Comparison of ENCODE assay signal across 1 cellular context in the genomic region with DNA sequence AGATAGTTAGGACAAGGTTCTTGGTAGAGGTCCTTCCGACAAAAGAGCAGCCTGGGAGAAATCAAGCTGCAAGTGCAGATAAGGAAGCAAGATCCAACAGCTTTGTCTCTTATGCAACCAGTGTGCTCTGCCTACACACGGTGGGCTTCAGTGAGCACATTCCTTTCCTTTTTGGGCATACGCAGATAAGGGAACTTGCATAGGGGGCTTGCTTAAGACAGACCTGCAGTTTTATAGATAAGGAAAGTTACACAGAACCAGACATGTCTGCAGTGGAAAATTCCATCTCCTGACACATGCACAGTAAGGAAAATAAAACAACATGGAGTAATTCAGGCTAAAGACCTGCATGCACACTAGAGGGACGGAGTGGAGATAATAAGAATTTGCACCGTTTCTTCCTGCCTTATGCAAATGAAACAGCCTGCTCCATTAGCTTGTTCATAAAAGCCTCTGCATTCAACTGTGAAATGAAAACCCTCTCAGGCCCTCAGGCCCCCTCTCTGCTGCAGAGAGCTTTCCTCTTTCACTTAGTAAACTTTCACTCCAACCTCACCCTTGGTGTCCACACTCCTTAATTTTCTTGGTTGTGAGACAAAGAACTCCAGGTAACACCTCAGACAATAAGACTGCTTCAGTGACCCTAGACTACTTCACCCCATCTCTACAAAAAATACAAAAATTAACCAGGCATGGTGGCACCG.
TF ChIP-seq lines count a peak whose summit lies in the region.

No MANE protein-coding gene starts in this region.

TF ChIP-seq in K562, 482 proteins besides CTCF, POLR2A, EP300 and RAD21 (continued from another document and continues in another):
- TF ChIP-seq SMAD2 (IDR thresholded peaks at IDR 0.05; ENCODE audit: low read depth, low read length) (no peak), DACH1 (IDR thresholded peaks at IDR 0.05; ENCODE audit: partially characterized antibody) (peak; percentile 90), BRCA1 (IDR thresholded peaks at IDR 0.05) (no peak), BRCA1 (CRISPR knock-in tag; IDR thresholded peaks at IDR 0.05) (no peak), NCOA1 (IDR thresholded peaks at IDR 0.05; ENCODE audit: low read depth) (peak; percentile 96; the same call in 1 of the 2 replicates), ZNF184 (CRISPR knock-in tag; IDR thresholded peaks at IDR 0.05) (no peak), NFIC (IDR thresholded peaks at IDR 0.05) (peak; percentile 98), ZBTB8A (IDR thresholded peaks at IDR 0.05; ENCODE audit: partially characterized antibody) (no peak), HDAC8 (tag; IDR thresholded peaks at IDR 0.05) (peak; percentile 94), ZC3H4 (CRISPR knock-in tag; IDR thresholded peaks at IDR 0.05; ENCODE audit: borderline replicate concordance) (no peak), ZBTB17 (CRISPR knock-in tag; IDR thresholded peaks at IDR 0.05) (peak; percentile 97), SNRNP70 (optimal IDR thresholded peaks at IDR 0.05; ENCODE audit: low read depth, low read length) (no peak), CBX2 (IDR thresholded peaks at IDR 0.05; ENCODE audit: insufficient read depth, low read length, poor library complexity, severe bottlenecking) (no peak), MAFG (tag; conservative IDR thresholded peaks at IDR 0.05) (peak; percentile 82), ZNF408 (CRISPR knock-in tag; IDR thresholded peaks at IDR 0.05; ENCODE audit: low read depth) (no peak), CREBBP (IDR thresholded peaks at IDR 0.05; ENCODE audit: low read depth, low read length) (no peak), SRSF9 (IDR thresholded peaks at IDR 0.05; ENCODE audit: borderline replicate concordance, low read depth, low read length) (no peak), CEBPG (CRISPR knock-in tag; IDR thresholded peaks at IDR 0.05) (peak; percentile 92), CEBPG (tag; conservative IDR thresholded peaks at IDR 0.05 in 1 of 2, IDR thresholded peaks at IDR 0.05 in 1 of 2) (peak; percentile 87 to 90), ERF (CRISPR knock-in tag; IDR thresholded peaks at IDR 0.05) (peak; percentile 97), EP400 (IDR thresholded peaks at IDR 0.05) (peak; percentile 85), SRF (CRISPR knock-in tag; IDR thresholded peaks at IDR 0.05) (peak; percentile 78 to 98), ZNF77 (CRISPR knock-in tag; IDR thresholded peaks at IDR 0.05) (no peak; the same call in 1 of the 2 replicates), TCF7L2 (IDR thresholded peaks at IDR 0.05; ENCODE audit: low read depth, low read length) (no peak), ZNF232 (CRISPR knock-in tag; IDR thresholded peaks at IDR 0.05) (no peak), SMAD4 (CRISPR knock-in tag; conservative IDR thresholded peaks at IDR 0.05) (peak; percentile 100), ETS2 (tag; IDR thresholded peaks at IDR 0.05; ENCODE audit: borderline replicate concordance, poor library complexity, severe bottlenecking) (peak; percentile 60)
- TF ChIP-seq, protein P1, sequence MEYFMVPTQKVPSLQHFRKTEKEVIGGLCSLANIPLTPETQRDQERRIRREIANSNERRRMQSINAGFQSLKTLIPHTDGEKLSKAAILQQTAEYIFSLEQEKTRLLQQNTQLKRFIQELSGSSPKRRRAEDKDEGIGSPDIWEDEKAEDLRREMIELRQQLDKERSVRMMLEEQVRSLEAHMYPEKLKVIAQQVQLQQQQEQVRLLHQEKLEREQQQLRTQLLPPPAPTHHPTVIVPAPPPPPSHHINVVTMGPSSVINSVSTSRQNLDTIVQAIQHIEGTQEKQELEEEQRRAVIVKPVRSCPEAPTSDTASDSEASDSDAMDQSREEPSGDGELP (CRISPR knock-in tag; IDR thresholded peaks at IDR 0.05; ENCODE audit: borderline replicate concordance) = peak; percentile 74
- TF ChIP-seq, protein P2, sequence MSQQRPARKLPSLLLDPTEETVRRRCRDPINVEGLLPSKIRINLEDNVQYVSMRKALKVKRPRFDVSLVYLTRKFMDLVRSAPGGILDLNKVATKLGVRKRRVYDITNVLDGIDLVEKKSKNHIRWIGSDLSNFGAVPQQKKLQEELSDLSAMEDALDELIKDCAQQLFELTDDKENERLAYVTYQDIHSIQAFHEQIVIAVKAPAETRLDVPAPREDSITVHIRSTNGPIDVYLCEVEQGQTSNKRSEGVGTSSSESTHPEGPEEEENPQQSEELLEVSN (IDR thresholded peaks at IDR 0.05; ENCODE audit: borderline replicate concordance in 1 of 2, extremely low read depth in 1 of 2, insufficient read depth in 1 of 2, insufficient read length in 1 of 2, low read depth in 1 of 2, low read length in 1 of 2, poor library complexity in 1 of 2, severe bottlenecking in 1 of 2) = no peak
- TF ChIP-seq, protein P3, sequence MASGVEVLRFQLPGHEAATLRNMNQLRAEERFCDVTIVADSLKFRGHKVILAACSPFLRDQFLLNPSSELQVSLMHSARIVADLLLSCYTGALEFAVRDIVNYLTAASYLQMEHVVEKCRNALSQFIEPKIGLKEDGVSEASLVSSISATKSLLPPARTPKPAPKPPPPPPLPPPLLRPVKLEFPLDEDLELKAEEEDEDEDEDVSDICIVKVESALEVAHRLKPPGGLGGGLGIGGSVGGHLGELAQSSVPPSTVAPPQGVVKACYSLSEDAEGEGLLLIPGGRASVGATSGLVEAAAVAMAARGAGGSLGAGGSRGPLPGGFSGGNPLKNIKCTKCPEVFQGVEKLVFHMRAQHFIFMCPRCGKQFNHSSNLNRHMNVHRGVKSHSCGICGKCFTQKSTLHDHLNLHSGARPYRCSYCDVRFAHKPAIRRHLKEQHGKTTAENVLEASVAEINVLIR (CRISPR knock-in tag; IDR thresholded peaks at IDR 0.05) = peak; percentile 78
- TF ChIP-seq, protein P4, sequence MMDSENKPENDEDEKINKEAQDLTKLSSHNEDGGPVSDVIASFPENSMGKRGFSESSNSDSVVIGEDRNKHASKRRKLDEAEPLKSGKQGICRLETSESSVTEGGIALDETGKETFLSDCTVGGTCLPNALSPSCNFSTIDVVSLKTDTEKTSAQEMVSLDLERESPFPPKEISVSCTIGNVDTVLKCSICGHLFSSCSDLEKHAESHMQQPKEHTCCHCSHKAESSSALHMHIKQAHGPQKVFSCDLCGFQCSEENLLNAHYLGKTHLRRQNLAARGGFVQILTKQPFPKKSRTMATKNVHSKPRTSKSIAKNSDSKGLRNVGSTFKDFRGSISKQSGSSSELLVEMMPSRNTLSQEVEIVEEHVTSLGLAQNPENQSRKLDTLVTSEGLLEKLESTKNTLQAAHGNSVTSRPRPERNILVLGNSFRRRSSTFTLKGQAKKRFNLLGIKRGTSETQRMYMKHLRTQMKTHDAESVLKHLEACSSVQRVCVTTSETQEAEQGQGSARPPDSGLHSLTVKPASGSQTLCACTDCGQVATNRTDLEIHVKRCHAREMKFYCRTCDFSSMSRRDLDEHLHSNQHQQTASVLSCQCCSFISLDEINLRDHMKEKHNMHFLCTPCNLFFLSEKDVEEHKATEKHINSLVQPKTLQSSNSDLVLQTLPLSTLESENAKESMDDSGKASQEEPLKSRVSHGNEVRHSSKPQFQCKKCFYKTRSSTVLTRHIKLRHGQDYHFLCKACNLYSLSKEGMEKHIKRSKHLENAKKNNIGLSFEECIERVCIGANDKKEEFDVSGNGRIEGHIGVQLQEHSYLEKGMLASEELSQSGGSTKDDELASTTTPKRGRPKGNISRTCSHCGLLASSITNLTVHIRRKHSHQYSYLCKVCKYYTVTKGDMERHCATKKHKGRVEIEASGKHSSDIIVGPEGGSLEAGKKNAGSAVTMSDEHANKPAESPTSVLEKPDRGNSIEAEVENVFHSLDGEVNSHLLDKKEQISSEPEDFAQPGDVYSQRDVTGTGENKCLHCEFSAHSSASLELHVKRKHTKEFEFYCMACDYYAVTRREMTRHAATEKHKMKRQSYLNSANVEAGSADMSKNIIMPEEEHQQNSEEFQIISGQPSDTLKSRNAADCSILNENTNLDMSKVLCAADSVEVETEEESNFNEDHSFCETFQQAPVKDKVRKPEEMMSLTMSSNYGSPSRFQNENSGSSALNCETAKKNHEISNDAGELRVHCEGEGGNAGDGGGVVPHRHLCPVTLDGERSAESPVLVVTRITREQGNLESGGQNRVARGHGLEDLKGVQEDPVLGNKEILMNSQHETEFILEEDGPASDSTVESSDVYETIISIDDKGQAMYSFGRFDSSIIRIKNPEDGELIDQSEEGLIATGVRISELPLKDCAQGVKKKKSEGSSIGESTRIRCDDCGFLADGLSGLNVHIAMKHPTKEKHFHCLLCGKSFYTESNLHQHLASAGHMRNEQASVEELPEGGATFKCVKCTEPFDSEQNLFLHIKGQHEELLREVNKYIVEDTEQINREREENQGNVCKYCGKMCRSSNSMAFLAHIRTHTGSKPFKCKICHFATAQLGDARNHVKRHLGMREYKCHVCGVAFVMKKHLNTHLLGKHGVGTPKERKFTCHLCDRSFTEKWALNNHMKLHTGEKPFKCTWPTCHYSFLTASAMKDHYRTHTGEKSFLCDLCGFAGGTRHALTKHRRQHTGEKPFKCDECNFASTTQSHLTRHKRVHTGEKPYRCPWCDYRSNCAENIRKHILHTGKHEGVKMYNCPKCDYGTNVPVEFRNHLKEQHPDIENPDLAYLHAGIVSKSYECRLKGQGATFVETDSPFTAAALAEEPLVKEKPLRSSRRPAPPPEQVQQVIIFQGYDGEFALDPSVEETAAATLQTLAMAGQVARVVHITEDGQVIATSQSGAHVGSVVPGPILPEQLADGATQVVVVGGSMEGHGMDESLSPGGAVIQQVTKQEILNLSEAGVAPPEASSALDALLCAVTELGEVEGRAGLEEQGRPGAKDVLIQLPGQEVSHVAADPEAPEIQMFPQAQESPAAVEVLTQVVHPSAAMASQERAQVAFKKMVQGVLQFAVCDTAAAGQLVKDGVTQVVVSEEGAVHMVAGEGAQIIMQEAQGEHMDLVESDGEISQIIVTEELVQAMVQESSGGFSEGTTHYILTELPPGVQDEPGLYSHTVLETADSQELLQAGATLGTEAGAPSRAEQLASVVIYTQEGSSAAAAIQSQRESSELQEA (IDR thresholded peaks at IDR 0.05; ENCODE audit: low read depth) = no peak
- TF ChIP-seq, protein P5, sequence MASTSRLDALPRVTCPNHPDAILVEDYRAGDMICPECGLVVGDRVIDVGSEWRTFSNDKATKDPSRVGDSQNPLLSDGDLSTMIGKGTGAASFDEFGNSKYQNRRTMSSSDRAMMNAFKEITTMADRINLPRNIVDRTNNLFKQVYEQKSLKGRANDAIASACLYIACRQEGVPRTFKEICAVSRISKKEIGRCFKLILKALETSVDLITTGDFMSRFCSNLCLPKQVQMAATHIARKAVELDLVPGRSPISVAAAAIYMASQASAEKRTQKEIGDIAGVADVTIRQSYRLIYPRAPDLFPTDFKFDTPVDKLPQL (IDR thresholded peaks at IDR 0.05; ENCODE audit: extremely low read depth, insufficient read length) = no peak
- TF ChIP-seq, protein P6, sequence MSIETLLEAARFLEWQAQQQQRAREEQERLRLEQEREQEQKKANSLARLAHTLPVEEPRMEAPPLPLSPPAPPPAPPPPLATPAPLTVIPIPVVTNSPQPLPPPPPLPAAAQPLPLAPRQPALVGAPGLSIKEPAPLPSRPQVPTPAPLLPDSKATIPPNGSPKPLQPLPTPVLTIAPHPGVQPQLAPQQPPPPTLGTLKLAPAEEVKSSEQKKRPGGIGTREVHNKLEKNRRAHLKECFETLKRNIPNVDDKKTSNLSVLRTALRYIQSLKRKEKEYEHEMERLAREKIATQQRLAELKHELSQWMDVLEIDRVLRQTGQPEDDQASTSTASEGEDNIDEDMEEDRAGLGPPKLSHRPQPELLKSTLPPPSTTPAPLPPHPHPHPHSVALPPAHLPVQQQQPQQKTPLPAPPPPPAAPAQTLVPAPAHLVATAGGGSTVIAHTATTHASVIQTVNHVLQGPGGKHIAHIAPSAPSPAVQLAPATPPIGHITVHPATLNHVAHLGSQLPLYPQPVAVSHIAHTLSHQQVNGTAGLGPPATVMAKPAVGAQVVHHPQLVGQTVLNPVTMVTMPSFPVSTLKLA (conservative IDR thresholded peaks at IDR 0.05) = peak; percentile 72 to 88; a peak in 3 of 4 replicates
- TF ChIP-seq, protein P7, sequence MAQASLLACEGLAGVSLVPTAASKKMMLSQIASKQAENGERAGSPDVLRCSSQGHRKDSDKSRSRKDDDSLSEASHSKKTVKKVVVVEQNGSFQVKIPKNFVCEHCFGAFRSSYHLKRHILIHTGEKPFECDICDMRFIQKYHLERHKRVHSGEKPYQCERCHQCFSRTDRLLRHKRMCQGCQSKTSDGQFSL (CRISPR knock-in tag; IDR thresholded peaks at IDR 0.05) = no peak
- TF ChIP-seq, protein P7 (tag; IDR thresholded peaks at IDR 0.05) = peak in 1 of 2 experiments; percentile 97; a peak in 2 of 4 replicates
- TF ChIP-seq, protein P8, sequence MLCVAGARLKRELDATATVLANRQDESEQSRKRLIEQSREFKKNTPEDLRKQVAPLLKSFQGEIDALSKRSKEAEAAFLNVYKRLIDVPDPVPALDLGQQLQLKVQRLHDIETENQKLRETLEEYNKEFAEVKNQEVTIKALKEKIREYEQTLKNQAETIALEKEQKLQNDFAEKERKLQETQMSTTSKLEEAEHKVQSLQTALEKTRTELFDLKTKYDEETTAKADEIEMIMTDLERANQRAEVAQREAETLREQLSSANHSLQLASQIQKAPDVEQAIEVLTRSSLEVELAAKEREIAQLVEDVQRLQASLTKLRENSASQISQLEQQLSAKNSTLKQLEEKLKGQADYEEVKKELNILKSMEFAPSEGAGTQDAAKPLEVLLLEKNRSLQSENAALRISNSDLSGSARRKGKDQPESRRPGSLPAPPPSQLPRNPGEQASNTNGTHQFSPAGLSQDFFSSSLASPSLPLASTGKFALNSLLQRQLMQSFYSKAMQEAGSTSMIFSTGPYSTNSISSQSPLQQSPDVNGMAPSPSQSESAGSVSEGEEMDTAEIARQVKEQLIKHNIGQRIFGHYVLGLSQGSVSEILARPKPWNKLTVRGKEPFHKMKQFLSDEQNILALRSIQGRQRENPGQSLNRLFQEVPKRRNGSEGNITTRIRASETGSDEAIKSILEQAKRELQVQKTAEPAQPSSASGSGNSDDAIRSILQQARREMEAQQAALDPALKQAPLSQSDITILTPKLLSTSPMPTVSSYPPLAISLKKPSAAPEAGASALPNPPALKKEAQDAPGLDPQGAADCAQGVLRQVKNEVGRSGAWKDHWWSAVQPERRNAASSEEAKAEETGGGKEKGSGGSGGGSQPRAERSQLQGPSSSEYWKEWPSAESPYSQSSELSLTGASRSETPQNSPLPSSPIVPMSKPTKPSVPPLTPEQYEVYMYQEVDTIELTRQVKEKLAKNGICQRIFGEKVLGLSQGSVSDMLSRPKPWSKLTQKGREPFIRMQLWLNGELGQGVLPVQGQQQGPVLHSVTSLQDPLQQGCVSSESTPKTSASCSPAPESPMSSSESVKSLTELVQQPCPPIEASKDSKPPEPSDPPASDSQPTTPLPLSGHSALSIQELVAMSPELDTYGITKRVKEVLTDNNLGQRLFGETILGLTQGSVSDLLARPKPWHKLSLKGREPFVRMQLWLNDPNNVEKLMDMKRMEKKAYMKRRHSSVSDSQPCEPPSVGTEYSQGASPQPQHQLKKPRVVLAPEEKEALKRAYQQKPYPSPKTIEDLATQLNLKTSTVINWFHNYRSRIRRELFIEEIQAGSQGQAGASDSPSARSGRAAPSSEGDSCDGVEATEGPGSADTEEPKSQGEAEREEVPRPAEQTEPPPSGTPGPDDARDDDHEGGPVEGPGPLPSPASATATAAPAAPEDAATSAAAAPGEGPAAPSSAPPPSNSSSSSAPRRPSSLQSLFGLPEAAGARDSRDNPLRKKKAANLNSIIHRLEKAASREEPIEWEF (CRISPR knock-in tag; IDR thresholded peaks at IDR 0.05) = peak; percentile 94
